Comparison of ENCODE assay signal across 11 cellular contexts in the genomic region with DNA sequence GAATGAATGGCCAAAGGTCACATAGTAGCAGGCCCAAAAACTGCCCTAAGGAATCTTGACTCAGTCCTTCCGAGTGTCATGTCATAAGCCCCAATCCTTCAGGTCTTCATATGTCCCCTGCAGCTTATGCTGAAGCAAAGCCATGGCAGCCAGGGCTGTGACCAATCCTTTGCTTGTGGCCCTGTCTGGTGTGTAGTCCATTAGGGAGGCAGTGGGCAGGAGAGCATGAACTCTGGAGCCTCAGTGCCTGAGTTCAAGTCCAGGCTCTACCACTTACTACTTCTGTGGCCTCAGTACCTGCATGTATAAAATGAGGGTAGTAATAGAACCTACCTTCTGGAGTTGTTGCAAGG. TPM values are rescaled to one million over a fixed set of nuclear protein-coding genes. Genes with fewer than 3 reads are reported as not detected.
DNase-seq lines count a peak whose midpoint lies in the region; ATAC-seq lines count a peak whose summit lies in the region.
"Had no signal": no experiment of that assay in that cellular context is flagged by ENCODE, and none has a peak within 500 bp of the region (broad histone marks: within the 10 kb centered on the region; RNA-seq: fewer than 3 reads in every experiment).

No MANE protein-coding gene starts in this region.

- no peak overlapping the region for H3K4me3 ChIP-seq in mesenchymal stem cell (ENCODE audit: insufficient read depth in 1 of 2, low read depth in 1 of 2, low read length in 2 of 2)
- H3K4me3 ChIP-seq: HAP-1, prostate gland had no signal

- no peak overlapping the region for H2BK120ac ChIP-seq in mesenchymal stem cell (ENCODE audit: low read depth, low read length)

- no peak overlapping the region for H3K9ac ChIP-seq in mesenchymal stem cell (ENCODE audit: low read length)

- peak; percentile 53 for DNase-seq in activated effector memory CD4-positive, alpha-beta T cell treated with anti-CD3 and anti-CD28 coated beads, Interleukin-2, amount 50 U/mL, for 16 hours
- DNase-seq in activated effector memory CD4-positive, alpha-beta T cell treated with Interleukin-2 at 50 U/mL for 16 hours, result no peak
- no peak for DNase-seq in mesenchymal stem cell
- no peak for DNase-seq in T1000 (lab: John Stamatoyannopoulos, UW)
- DNase-seq: activated CD4-positive, alpha-beta T cell treated with anti-CD3 and anti-CD28 coated beads for 4 hours had no signal

- no peak overlapping the region for H3K18ac ChIP-seq in mesenchymal stem cell (ENCODE audit: low read depth in 1 of 2, low read length in 2 of 2)

- 91% methylated on average over 1 of the region's 1 CpG for WGBS in mesenchymal stem cell

- no peak overlapping the region for H3K23ac ChIP-seq in mesenchymal stem cell (ENCODE audit: low read length in 2 of 2)

- H3K14ac ChIP-seq in mesenchymal stem cell (ENCODE audit: low read length in 2 of 2), result no peak overlapping the region

- H3K79me1 ChIP-seq in mesenchymal stem cell (replicated peaks; ENCODE audit: low read length, poor library complexity, severe bottlenecking), result peaks cover 16% of the 10 kb centered on the region

- H3K4me2 ChIP-seq in mesenchymal stem cell (ENCODE audit: low read length, poor library complexity, severe bottlenecking), result no peak overlapping the region

- H3K9me3 ChIP-seq in mesenchymal stem cell (ENCODE audit: control insufficient read depth, low read length), result no peaks in the 10 kb centered on the region
- H3K9me3 ChIP-seq: HAP-1, prostate gland had no signal

- no peak overlapping the region for H2BK15ac ChIP-seq in mesenchymal stem cell (ENCODE audit: low read depth, poor library complexity, severe bottlenecking)

- peak overlapping the region; percentile 1 for H2AK5ac ChIP-seq in mesenchymal stem cell (ENCODE audit: low read length, severe bottlenecking)

- H2BK5ac ChIP-seq in mesenchymal stem cell (ENCODE audit: low read depth, low read length, poor library complexity, severe bottlenecking), result no peak overlapping the region

- H2AFZ ChIP-seq in mesenchymal stem cell (ENCODE audit: low read depth, low read length), result no peak overlapping the region

- no peak for ATAC-seq in GM18867 (IDR thresholded peaks at IDR 0.05; ENCODE audit: unreplicated experiment)
- ATAC-seq in GM21529 (IDR thresholded peaks at IDR 0.05; ENCODE audit: unreplicated experiment), result no peak

- H3K36me3 ChIP-seq in mesenchymal stem cell (ENCODE audit: control insufficient read depth in 1 of 2, insufficient read depth in 2 of 2, low read depth in 1 of 2, low read length in 2 of 2), result peaks cover 0 to 36% of the 10 kb centered on the region in 2 experiments
- H3K36me3 ChIP-seq: prostate gland had no signal

- peak overlapping the region in 1 of 2 experiments; percentile 65 for H2BK12ac ChIP-seq in mesenchymal stem cell (ENCODE audit: low read length in 2 of 2)

- no peak overlapping the region for H4K91ac ChIP-seq in mesenchymal stem cell (ENCODE audit: low read length)

- H3K27me3 ChIP-seq in mesenchymal stem cell (ENCODE audit: control insufficient read depth in 1 of 2, insufficient read depth in 1 of 2, low read length in 2 of 2), result peaks cover 0 to 13% of the 10 kb centered on the region in 2 experiments

- H4K8ac ChIP-seq in mesenchymal stem cell (ENCODE audit: low read length), result no peak overlapping the region

- H3K4me1 ChIP-seq in mesenchymal stem cell (ENCODE audit: control insufficient read depth, insufficient read depth, low read depth, low read length), result peaks cover 70% of the 10 kb centered on the region

- H3K4ac ChIP-seq in mesenchymal stem cell (ENCODE audit: low read depth in 1 of 2, low read length in 2 of 2), result no peak overlapping the region

- H3K27ac ChIP-seq in angular gyrus (ENCODE audit: low read depth, low read length) (peak overlapping the region; percentile 6), mesenchymal stem cell (ENCODE audit: low read length, poor library complexity, severe bottlenecking) (no peak overlapping the region), temporal lobe (ENCODE audit: low read depth, low read length) (peak overlapping the region; percentile 91)
- H3K27ac ChIP-seq: prostate gland had no signal

RNA-seq across cellular contexts. Expression of a gene that starts 20.3 kb away (rescaled TPM):
- polyA plus RNA-seq in mesenchymal stem cell (2013, experiment 1 of 2), result 14.9 TPM
- polyA plus RNA-seq in mesenchymal stem cell (2013, experiment 2 of 2), result 14.3 TPM
- total RNA-seq in temporal lobe, result 7.1 TPM
